In genomic region chr10:43648392-43649148, GRCh38 we compare ENCODE assay signal across 8 cellular contexts. TPM values are rescaled to one million over a fixed set of nuclear protein-coding genes. Genes with fewer than 3 reads are reported as not detected.
DNase-seq lines count a peak whose midpoint lies in the region; ATAC-seq and TF ChIP-seq lines count a peak whose summit lies in the region.

Gene ZNF32 (minus strand): TSS chr10:43648881. CDS start chr10:43646133, 2,748 bp downstream.

- peak within 1 kb of the TSS; percentile 73 to 90 (median 81) for H3K4me3 ChIP-seq in BLaER1 treated with 17β-estradiol and CSF1 and Interleukin-3, amounts not matched to agents 10 nM and 100 nM

- peaks cover 0 to 6% (median 0%) of the 10 kb centered on the region in 11 experiments; a peak in 4 of 22 replicates for H3K27me3 ChIP-seq in BLaER1 treated with 17β-estradiol and CSF1 and Interleukin-3, amounts not matched to agents 10 nM and 100 nM

- no peaks in the 10 kb centered on the region for H4K20me1 ChIP-seq in BLaER1 treated with 17β-estradiol and CSF1 and Interleukin-3, amounts not matched to agents 10 nM and 100 nM

- peaks cover 5 to 19% (median 13%) of the 10 kb centered on the region in 10 experiments; a peak in 17 of 20 replicates for H3K4me1 ChIP-seq in BLaER1 treated with 17β-estradiol and CSF1 and Interleukin-3, amounts not matched to agents 10 nM and 100 nM

- ATAC-seq in HG03378 (IDR thresholded peaks at IDR 0.05; ENCODE audit: unreplicated experiment) = peak; percentile 98

- peak; percentile 43 for TF ChIP-seq POLR2A in GM19193 (IDR thresholded peaks at IDR 0.05; ENCODE audit: extremely low read depth, insufficient read depth, insufficient read length)

- H3K36me3 ChIP-seq in BLaER1 treated with 17β-estradiol and CSF1 and Interleukin-3, amounts not matched to agents 10 nM and 100 nM = peaks cover 32 to 43% (median 41%) of the 10 kb centered on the region in 11 experiments

- H3K9ac ChIP-seq in BLaER1 treated with 17β-estradiol and CSF1 and Interleukin-3, amounts not matched to agents 10 nM and 100 nM = peak within 1 kb of the TSS; percentile 94 to 99 (median 98)

- peak within 1 kb of the TSS; percentile 91 to 99 (median 97) for H3K27ac ChIP-seq in BLaER1 treated with 17β-estradiol and CSF1 and Interleukin-3, amounts not matched to agents 10 nM and 100 nM

- DNase-seq in NCI-H748 treated with DMSO at 0.1 percent for 48 hours (lab: John Stamatoyannopoulos, UW) (peak; percentile 41), lung microvascular endothelial cell (ENCODE audit: low read depth in 2 of 2) (peak; percentile 87 to 89)
- DNase-seq in activated CD8-positive, alpha-beta memory T cell treated with anti-CD3 and anti-CD28 coated beads for 1 hour (ENCODE audit: extremely low read depth in 1 of 2, low read depth in 1 of 2) = peak; percentile 34 to 67
- DNase-seq in effector CD4-positive, alpha-beta T cell = peak; percentile 74
- DNase-seq in stimulated activated CD4-positive, alpha-beta T cell treated with anti-CD3 and anti-CD28 coated beads, TNF-alpha, amount 100 ng/mL, for 24 hours (ENCODE audit: low read depth in 3 of 3) = peak; percentile 64 to 82 (median 72)

- H3K4me2 ChIP-seq in BLaER1 treated with 17β-estradiol and CSF1 and Interleukin-3, amounts not matched to agents 10 nM and 100 nM = peak within 1 kb of the TSS; percentile 68 to 92 (median 83)

- H3K9me3 ChIP-seq in BLaER1 treated with 17β-estradiol and CSF1 and Interleukin-3, amounts not matched to agents 10 nM and 100 nM (replicated peaks in 1 of 11) = peaks cover 42 to 47% (median 44%) of the 10 kb centered on the region in 11 experiments

RNA-seq across cellular contexts. Expression of gene ZNF32, which starts in this region (rescaled TPM):
- 19.2 and 32.5 TPM in 2 replicates for total RNA-seq in lung microvascular endothelial cell

Comparison
In these comparisons a context has a peak if more than half of its experiments do, and no peak if none do; other contexts are left out.
1. Peak in every context shown above with its lines: DNase-seq, ATAC-seq, H3K4me3 ChIP-seq and H3K27ac ChIP-seq.